15 cellular contexts compared by ENCODE assay signal in genomic region chr9:76311576-76311975, GRCh38.
DNase-seq lines count a peak whose midpoint lies in the region; ATAC-seq and TF ChIP-seq lines count a peak whose summit lies in the region.
"Had no signal": no experiment of that assay in that cellular context is flagged by ENCODE, and none has a peak within 500 bp of the region (broad histone marks: within the 10 kb centered on the region; RNA-seq: fewer than 3 reads in every experiment).

No MANE protein-coding gene starts in this region.

- no peaks in the 10 kb centered on the region for H3K79me2 ChIP-seq in mammary epithelial cell (ENCODE audit: insufficient read depth, low read length)
- H3K79me2 ChIP-seq in trophoblast cell (ENCODE audit: control insufficient read depth, insufficient read depth, low read length, poor library complexity) = peaks cover 3% of the 10 kb centered on the region
- no peaks in the 10 kb centered on the region for H3K79me2 ChIP-seq in MM.1S (ENCODE audit: low read length)

- TF ChIP-seq CTCF in mammary epithelial cell (conservative IDR thresholded peaks at IDR 0.05 in 1 of 2, IDR thresholded peaks at IDR 0.05 in 1 of 2; ENCODE audit: extremely low read depth in 1 of 2, insufficient read depth in 1 of 2, low read depth in 1 of 2, low read length in 2 of 2) = no peak
- no peak for TF ChIP-seq CTCF in MCF 10A (IDR thresholded peaks at IDR 0.05; ENCODE audit: unreplicated experiment)
- TF ChIP-seq CTCF in MM.1S (IDR thresholded peaks at IDR 0.05; ENCODE audit: low read length) = no peak

- H2AK5ac ChIP-seq in trophoblast cell (ENCODE audit: low read length) = no peak overlapping the region

- H2BK12ac ChIP-seq in trophoblast cell (ENCODE audit: low read length) = peak overlapping the region; percentile 99

- H3K4me2 ChIP-seq in mammary epithelial cell (ENCODE audit: insufficient read depth, low read depth, low read length) = no peak overlapping the region
- H3K4me2 ChIP-seq in trophoblast cell (ENCODE audit: low read length) = no peak overlapping the region
- no peak overlapping the region for H3K4me2 ChIP-seq in MM.1S (ENCODE audit: low read depth, low read length)
- H3K4me2 ChIP-seq: GM23338 had no signal

- WGBS in mammary epithelial cell (ENCODE audit: low coverage, missing lambda C conversion rate) = 57% methylated on average over 5 of the region's 5 CpGs
- no CpG with 5 or more reads among the region's 5 CpGs for WGBS in trophoblast cell (ENCODE audit: extremely low coverage, insufficient coverage, insufficient read length)

- DNase-seq in mammary epithelial cell (peak; percentile 17), MCF 10A (ENCODE audit: unreplicated experiment) (no peak), trophoblast cell (peak; percentile 86 to 97), MM.1S (no peak), COR-L47 (lab: John Stamatoyannopoulos, UW) (no peak)
- DNase-seq: CD8-positive, alpha-beta T cell; DMS 273 treated with DMSO at 0.1 percent for 48 hours; H7; IMR-90 had no signal

- no peaks in the 10 kb centered on the region for H3K9me3 Mint-ChIP-seq in MCF 10A (ENCODE audit: unreplicated experiment)
- H3K9me3 Mint-ChIP-seq: CD8-positive, alpha-beta T cell; GM23338 had no signal

- no peak overlapping the region for H4K12ac ChIP-seq in trophoblast cell (ENCODE audit: low read depth, low read length)

- CTCF ChIA-PET in mammary epithelial cell (lab: Charles Lee; ENCODE audit: low non-redundant PET) = no interaction called here
- CTCF ChIA-PET in MCF 10A (lab: Yijun Ruan, JAX) = interaction anchor here (3.1 kb wide), 1 partner anchor 10 kb away, joined by 17 read pairs; no protein-coding TSS in a partner anchor

- H3K4ac ChIP-seq in trophoblast cell (ENCODE audit: low read depth, low read length) = peak overlapping the region; percentile 87

- peak overlapping the region; percentile 99 for H2BK5ac ChIP-seq in trophoblast cell (ENCODE audit: low read depth, low read length, poor library complexity)

- no peaks in the 10 kb centered on the region for H3K27me3 Mint-ChIP-seq in MCF 10A (ENCODE audit: insufficient read depth, unreplicated experiment)

- no peaks in the 10 kb centered on the region for H3K27me3 ChIP-seq in mammary epithelial cell (ENCODE audit: insufficient read depth, low read length)
- no peaks in the 10 kb centered on the region for H3K27me3 ChIP-seq in trophoblast cell (ENCODE audit: insufficient read depth, low read length)
- no peaks in the 10 kb centered on the region for H3K27me3 ChIP-seq in MM.1S (replicated peaks; ENCODE audit: insufficient read depth, low read length)

- peak overlapping the region; percentile 78 for H4K8ac ChIP-seq in trophoblast cell (ENCODE audit: low read depth, low read length)

- in situ Hi-C loops in mammary epithelial cell (cut with MboI; ENCODE audit: low sequenced_read_pairs in 2 of 2) = loop anchor here in 1 of 2 donors (25.0 kb wide), 1 partner anchor 1049 kb away; no protein-coding TSS in a partner anchor

- H3K79me1 ChIP-seq in trophoblast cell (ENCODE audit: low read length) = peaks cover 32% of the 10 kb centered on the region

- H3K4me1 Mint-ChIP-seq in MCF 10A (ENCODE audit: insufficient read depth, unreplicated experiment) = no peaks in the 10 kb centered on the region
- H3K4me1 Mint-ChIP-seq: CD14-positive monocyte had no signal

- ATAC-seq in esophagus mucosa = peak; percentile 63
- no peak for ATAC-seq in HG03025 (IDR thresholded peaks at IDR 0.05; ENCODE audit: low FRiP score, unreplicated experiment)
- ATAC-seq: CD8-positive, alpha-beta T cell; GM12878; GM23338 had no signal

- H3K23ac ChIP-seq in trophoblast cell (ENCODE audit: low read length) = no peak overlapping the region

- no peak overlapping the region for H3K9ac ChIP-seq in mammary epithelial cell (ENCODE audit: insufficient read depth, low read length)
- H3K9ac ChIP-seq in trophoblast cell (ENCODE audit: low read length) = no peak overlapping the region
- no peak overlapping the region for H3K9ac ChIP-seq in MM.1S (ENCODE audit: low read length)

- H3K27ac ChIP-seq in mammary epithelial cell (ENCODE audit: insufficient read depth, low read depth, low read length) = no peak overlapping the region
- peak overlapping the region; percentile 97 for H3K27ac ChIP-seq in trophoblast cell (ENCODE audit: low read depth, low read length)
- no peak overlapping the region for H3K27ac ChIP-seq in MM.1S (ENCODE audit: low read length)
- H3K27ac ChIP-seq: 22Rv1 had no signal

- H4K20me1 ChIP-seq in mammary epithelial cell (ENCODE audit: insufficient read depth, low read length) (no peaks in the 10 kb centered on the region), MM.1S (ENCODE audit: insufficient read depth, low read length) (no peaks in the 10 kb centered on the region)

- H2AFZ ChIP-seq in mammary epithelial cell (ENCODE audit: low read depth, low read length) = no peak overlapping the region
- no peak overlapping the region for H2AFZ ChIP-seq in trophoblast cell (ENCODE audit: insufficient read depth, low read length, poor library complexity)
- H2AFZ ChIP-seq in MM.1S (ENCODE audit: low read length) = no peak overlapping the region
- H2AFZ ChIP-seq: GM23338 had no signal

- H2BK120ac ChIP-seq in trophoblast cell (ENCODE audit: insufficient read depth, low read length, poor library complexity) = peak overlapping the region; percentile 92

- H3K4me3 ChIP-seq in mammary epithelial cell (replicated peaks in 1 of 3; ENCODE audit: insufficient read depth in 1 of 3, low read depth in 2 of 3, low read length in 3 of 3) = no peak overlapping the region
- no peak overlapping the region for H3K4me3 ChIP-seq in trophoblast cell (ENCODE audit: low read depth, low read length)
- no peak overlapping the region for H3K4me3 ChIP-seq in MM.1S (ENCODE audit: low read length)
- H3K4me3 ChIP-seq: GM12878, GM23338 had no signal

- H3F3A ChIP-seq in MM.1S (ENCODE audit: insufficient read depth, low read length) = no peaks in the 10 kb centered on the region

- dilution Hi-C loops in mammary epithelial cell (cut with HindIII; ENCODE audit: low sequenced_read_pairs) = no loop called here

- no peak overlapping the region for H3K4me3 Mint-ChIP-seq in MCF 10A (ENCODE audit: unreplicated experiment)
- H3K4me3 Mint-ChIP-seq: CD14-positive monocyte; CD8-positive, alpha-beta T cell; GM23338 had no signal

- H3K9me2 ChIP-seq in MM.1S (replicated peaks; ENCODE audit: insufficient read depth, low read length) = no peaks in the 10 kb centered on the region

- no peaks in the 10 kb centered on the region for H3K36me3 Mint-ChIP-seq in MCF 10A (ENCODE audit: insufficient read depth, unreplicated experiment)
- H3K36me3 Mint-ChIP-seq: CD14-positive monocyte; CD8-positive, alpha-beta T cell had no signal

- peak overlapping the region; percentile 82 for H3K14ac ChIP-seq in trophoblast cell (ENCODE audit: low read length)

- H3K9me3 ChIP-seq in mammary epithelial cell (replicated peaks; ENCODE audit: insufficient read depth, low read length) (no peaks in the 10 kb centered on the region), trophoblast cell (ENCODE audit: insufficient read depth, low read depth, low read length) (no peaks in the 10 kb centered on the region), MM.1S (replicated peaks; ENCODE audit: insufficient read depth, low read length) (no peaks in the 10 kb centered on the region)

- intact Hi-C loops in mammary epithelial cell (cut with micrococcal nuclease) (no loop called here), MCF 10A (cut with micrococcal nuclease) (no loop called here)

- no peaks in the 10 kb centered on the region for H3K36me3 ChIP-seq in mammary epithelial cell (ENCODE audit: insufficient read depth, low read length)
- no peaks in the 10 kb centered on the region for H3K36me3 ChIP-seq in trophoblast cell (ENCODE audit: control insufficient read depth in 1 of 2, insufficient read depth in 2 of 2, low read length in 2 of 2)
- no peaks in the 10 kb centered on the region for H3K36me3 ChIP-seq in MM.1S (replicated peaks; ENCODE audit: insufficient read depth, low read length)

- no peak overlapping the region for H4K91ac ChIP-seq in trophoblast cell (ENCODE audit: low read depth, low read length)

- H3K18ac ChIP-seq in trophoblast cell (ENCODE audit: low read length) = no peak overlapping the region

- POLR2A ChIA-PET in MCF 10A (lab: Yijun Ruan, JAX) = no interaction called here

- BruUV-seq in mammary epithelial cell (replicated peaks; lab: Mats Ljungman, UMichigan) = no TSS peak
- BruUV-seq in MCF 10A (replicated peaks; lab: Mats Ljungman, UMichigan) = no TSS peak

- H3K4me1 ChIP-seq in mammary epithelial cell (ENCODE audit: insufficient read depth, low read length) (peaks cover 9% of the 10 kb centered on the region), trophoblast cell (ENCODE audit: control insufficient read depth in 1 of 2, insufficient read depth in 2 of 2, low read length in 2 of 2) (peaks cover 14 to 17% of the 10 kb centered on the region in 2 experiments), MM.1S (ENCODE audit: low read length) (no peaks in the 10 kb centered on the region)

- no peak overlapping the region for H3K27ac Mint-ChIP-seq in MCF 10A (ENCODE audit: low read depth, unreplicated experiment)
- H3K27ac Mint-ChIP-seq: CD14-positive monocyte; CD8-positive, alpha-beta T cell; GM23338 had no signal

Comparison
In these comparisons a context has a peak if more than half of its experiments do, and no peak if none do; other contexts are left out.
1. DNase-seq: peak in mammary epithelial cell (single experiment) and trophoblast cell (2 of 2); none in MCF 10A (single experiment), MM.1S (single experiment) and COR-L47 (single experiment).